Comparison of ENCODE assay signal across 18 cellular contexts in genomic region chr1:52629667-52630066, GRCh38. TPM values are rescaled to one million over a fixed set of nuclear protein-coding genes. Genes with fewer than 3 reads are reported as not detected.
"Had no signal": no experiment of that assay in that cellular context is flagged by ENCODE, and none has a peak within 500 bp of the region (broad histone marks: within the 10 kb centered on the region; RNA-seq: fewer than 3 reads in every experiment).

No MANE protein-coding gene starts in this region.

- H3K9me3 ChIP-seq: ascending aorta, breast epithelium, gastrocnemius medialis, left lung, thyroid gland had no signal

- H2AFZ ChIP-seq: parathyroid adenoma had no signal

- H3K27ac Mint-ChIP-seq: activated CD4-positive, alpha-beta T cell treated with anti-CD3 and anti-CD28 coated beads for 36 hours; activated naive CD4-positive, alpha-beta T cell treated with anti-CD3 and anti-CD28 coated beads, Interleukin-2, amount 50 U/mL, for 24 hours; nephron progenitor cell had no signal

- H3K9ac ChIP-seq: parathyroid adenoma had no signal

- H3K4me3 Mint-ChIP-seq: activated CD4-positive, alpha-beta T cell treated with anti-CD3 and anti-CD28 coated beads for 36 hours; activated naive CD4-positive, alpha-beta T cell treated with anti-CD3 and anti-CD28 coated beads, Interleukin-2, amount 50 U/mL, for 24 hours; mesothelial cell of epicardium; nephron progenitor cell; stimulated activated naive B cell treated with anti-CD40 and anti-IgM and Interleukin-4, amounts not matched to agents 10 μg/mL and 1 μg/mL and 100 μg/mL, for 72 hours had no signal

- H3K36me3 ChIP-seq: ascending aorta, breast epithelium, gastrocnemius medialis, left lung, thyroid gland had no signal

- DNase-seq: activated CD4-positive, alpha-beta T cell treated with anti-CD3 and anti-CD28 coated beads for 36 hours; activated CD4-positive, alpha-beta T cell treated with anti-CD3 and anti-CD28 coated beads, Interleukin-2, amount 50 U/mL, for 48 hours; activated gamma-delta T cell; cerebellar nuclear complex; cortex of kidney; gastrocnemius medialis; left lung; stimulated activated CD4-positive, alpha-beta T cell treated with anti-CD3 and anti-CD28 coated beads, Interleukin-4, amount 100 ng/mL, for 24 hours; stimulated activated naive B cell treated with anti-CD40 and anti-IgM and Interleukin-4, amounts not matched to agents 10 μg/mL and 1 μg/mL and 100 μg/mL, for 72 hours had no signal

- H3K79me2 ChIP-seq: parathyroid adenoma had no signal

- H3K27me3 ChIP-seq: ascending aorta, gastrocnemius medialis, thyroid gland had no signal

- H3K4me3 ChIP-seq: ascending aorta, breast epithelium, gastrocnemius medialis, left lung, thyroid gland had no signal

- H3K4me1 ChIP-seq: parathyroid adenoma had no signal

- ATAC-seq: activated CD4-positive, alpha-beta T cell treated with anti-CD3 and anti-CD28 coated beads for 36 hours; gastrocnemius medialis; left lung; stimulated activated naive B cell treated with anti-CD40 and anti-IgM and Interleukin-4, amounts not matched to agents 10 μg/mL and 1 μg/mL and 100 μg/mL, for 72 hours had no signal

- H3K27me3 Mint-ChIP-seq: activated CD4-positive, alpha-beta T cell treated with anti-CD3 and anti-CD28 coated beads for 36 hours; activated naive CD4-positive, alpha-beta T cell treated with anti-CD3 and anti-CD28 coated beads, Interleukin-2, amount 50 U/mL, for 24 hours; stimulated activated naive B cell treated with anti-CD40 and anti-IgM and Interleukin-4, amounts not matched to agents 10 μg/mL and 1 μg/mL and 100 μg/mL, for 72 hours had no signal

- H3K9me3 Mint-ChIP-seq: activated naive CD4-positive, alpha-beta T cell treated with anti-CD3 and anti-CD28 coated beads, Interleukin-2, amount 50 U/mL, for 24 hours; mesothelial cell of epicardium; stimulated activated naive B cell treated with anti-CD40 and anti-IgM and Interleukin-4, amounts not matched to agents 10 μg/mL and 1 μg/mL and 100 μg/mL, for 72 hours had no signal

- H3K36me3 Mint-ChIP-seq: activated naive CD4-positive, alpha-beta T cell treated with anti-CD3 and anti-CD28 coated beads, Interleukin-2, amount 50 U/mL, for 24 hours; mesothelial cell of epicardium had no signal

- H3K27ac ChIP-seq: ascending aorta, breast epithelium, gastrocnemius medialis, left lung, parathyroid adenoma had no signal

RNA-seq across cellular contexts. Expression of gene SHISAL2A, which starts 3.3 kb away (rescaled TPM):
- total RNA-seq: ascending aorta, kidney epithelial cell, lung microvascular endothelial cell had no signal
